In genomic region chr19:49114630-49115363, GRCh38 we compare ENCODE assay signal across 1 cellular context.
TF ChIP-seq lines count a peak whose summit lies in the region.

No MANE protein-coding gene starts in this region.

TF ChIP-seq in GM12878, 131 proteins besides CTCF, POLR2A, EP300 and RAD21:
- TF ChIP-seq NR2C2 (IDR thresholded peaks at IDR 0.05; ENCODE audit: borderline replicate concordance, control insufficient read depth, insufficient read length, low read depth) (no peak), PRDM15 (CRISPR knock-in tag; IDR thresholded peaks at IDR 0.05) (no peak), CEBPZ (IDR thresholded peaks at IDR 0.05; ENCODE audit: low read depth, low read length) (no peak), CREM (IDR thresholded peaks at IDR 0.05; ENCODE audit: low read depth) (0 out of 2 replicates have a peak, but pooled peaks have one; percentile 19), SIX5 (IDR thresholded peaks at IDR 0.05; ENCODE audit: low read depth, low read length, severe bottlenecking) (peak; percentile 71), PML (IDR thresholded peaks at IDR 0.05; ENCODE audit: low read length) (no peak), MYB (IDR thresholded peaks at IDR 0.05; ENCODE audit: borderline replicate concordance, low read depth, low read length) (no peak), POLR2AphosphoS2 (IDR thresholded peaks at IDR 0.05; ENCODE audit: low read depth, low read length) (no peak), RB1 (IDR thresholded peaks at IDR 0.05; ENCODE audit: borderline replicate concordance) (no peak), RBBP5 (conservative IDR thresholded peaks at IDR 0.05) (no peak), EGR1 (IDR thresholded peaks at IDR 0.05; ENCODE audit: borderline replicate concordance in 1 of 2, low read depth in 2 of 2, low read length in 2 of 2) (peak in 1 of 2 experiments; percentile 57; a peak in 1 of 3 replicates), HCFC1 (IDR thresholded peaks at IDR 0.05; ENCODE audit: low read length) (peak; percentile 70), LARP7 (IDR thresholded peaks at IDR 0.05) (0 out of 2 replicates have a peak, but pooled peaks have one; percentile 1), CHD2 (IDR thresholded peaks at IDR 0.05; ENCODE audit: borderline replicate concordance, low read depth, low read length) (no peak)
- TF ChIP-seq, protein P1, sequence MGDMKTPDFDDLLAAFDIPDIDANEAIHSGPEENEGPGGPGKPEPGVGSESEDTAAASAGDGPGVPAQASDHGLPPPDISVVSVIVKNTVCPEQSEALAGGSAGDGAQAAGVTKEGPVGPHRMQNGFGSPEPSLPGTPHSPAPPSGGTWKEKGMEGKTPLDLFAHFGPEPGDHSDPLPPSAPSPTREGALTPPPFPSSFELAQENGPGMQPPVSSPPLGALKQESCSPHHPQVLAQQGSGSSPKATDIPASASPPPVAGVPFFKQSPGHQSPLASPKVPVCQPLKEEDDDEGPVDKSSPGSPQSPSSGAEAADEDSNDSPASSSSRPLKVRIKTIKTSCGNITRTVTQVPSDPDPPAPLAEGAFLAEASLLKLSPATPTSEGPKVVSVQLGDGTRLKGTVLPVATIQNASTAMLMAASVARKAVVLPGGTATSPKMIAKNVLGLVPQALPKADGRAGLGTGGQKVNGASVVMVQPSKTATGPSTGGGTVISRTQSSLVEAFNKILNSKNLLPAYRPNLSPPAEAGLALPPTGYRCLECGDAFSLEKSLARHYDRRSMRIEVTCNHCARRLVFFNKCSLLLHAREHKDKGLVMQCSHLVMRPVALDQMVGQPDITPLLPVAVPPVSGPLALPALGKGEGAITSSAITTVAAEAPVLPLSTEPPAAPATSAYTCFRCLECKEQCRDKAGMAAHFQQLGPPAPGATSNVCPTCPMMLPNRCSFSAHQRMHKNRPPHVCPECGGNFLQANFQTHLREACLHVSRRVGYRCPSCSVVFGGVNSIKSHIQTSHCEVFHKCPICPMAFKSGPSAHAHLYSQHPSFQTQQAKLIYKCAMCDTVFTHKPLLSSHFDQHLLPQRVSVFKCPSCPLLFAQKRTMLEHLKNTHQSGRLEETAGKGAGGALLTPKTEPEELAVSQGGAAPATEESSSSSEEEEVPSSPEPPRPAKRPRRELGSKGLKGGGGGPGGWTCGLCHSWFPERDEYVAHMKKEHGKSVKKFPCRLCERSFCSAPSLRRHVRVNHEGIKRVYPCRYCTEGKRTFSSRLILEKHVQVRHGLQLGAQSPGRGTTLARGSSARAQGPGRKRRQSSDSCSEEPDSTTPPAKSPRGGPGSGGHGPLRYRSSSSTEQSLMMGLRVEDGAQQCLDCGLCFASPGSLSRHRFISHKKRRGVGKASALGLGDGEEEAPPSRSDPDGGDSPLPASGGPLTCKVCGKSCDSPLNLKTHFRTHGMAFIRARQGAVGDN (IDR thresholded peaks at IDR 0.05): 0 out of 2 replicates have a peak, but pooled peaks have one; percentile 1
